8 cellular contexts compared by ENCODE assay signal in genomic region chr1:64505944-64506658, GRCh38. TPM values are rescaled to one million over a fixed set of nuclear protein-coding genes. Genes with fewer than 3 reads are reported as not detected.
DNase-seq lines count a peak whose midpoint lies in the region; ATAC-seq and TF ChIP-seq lines count a peak whose summit lies in the region.

No MANE protein-coding gene starts in this region.

- H2AFZ ChIP-seq in neuronal stem cell (ENCODE audit: low read length) = no peak overlapping the region

- no peak for TF ChIP-seq CTCF in epithelial cell of esophagus (IDR thresholded peaks at IDR 0.05; ENCODE audit: insufficient read depth, low read depth, low read length, missing control alignments)

- H2BK15ac ChIP-seq in neuronal stem cell (ENCODE audit: low read length) = no peak overlapping the region

- H3K9me3 ChIP-seq in neuronal stem cell (replicated peaks in 1 of 2; ENCODE audit: control insufficient read depth in 2 of 2, insufficient read depth in 1 of 2, low read depth in 1 of 2, low read length in 2 of 2) = no peaks in the 10 kb centered on the region

- H3K4ac ChIP-seq in neuronal stem cell (ENCODE audit: low read length) = no peak overlapping the region

- no peaks in the 10 kb centered on the region for H3K79me1 ChIP-seq in neuronal stem cell (ENCODE audit: low read depth, low read length)

- H4K8ac ChIP-seq in neuronal stem cell (ENCODE audit: low read depth, low read length) = no peak overlapping the region

- ATAC-seq in sciatic nerve = no peak

- DNase-seq in A172 (ENCODE audit: low spot score) (peak; percentile 64), NCI-H1092 treated with DMSO at 0.1 percent for 48 hours (lab: John Stamatoyannopoulos, UW) (peak; percentile 65), epithelial cell of esophagus (ENCODE audit: low read depth) (peak; percentile 80), neuronal stem cell (ENCODE audit: low spot score) (no peak), sciatic nerve (ENCODE audit: low spot score) (no peak), DMS114 treated with DMSO at 0.1 percent for 48 hours (lab: John Stamatoyannopoulos, UW; ENCODE audit: unreplicated experiment) (no peak), mesenteric fat pad (ENCODE audit: low spot score) (no peak)
- peak; percentile 26 for DNase-seq in activated CD4-positive, alpha-beta T cell treated with anti-CD3 and anti-CD28 coated beads for 48 hours

- intact Hi-C loops in sciatic nerve (cut with DNase I) = no loop called here

- H3K4me1 ChIP-seq in neuronal stem cell (ENCODE audit: control insufficient read depth in 2 of 2, insufficient read depth in 1 of 2, low read depth in 1 of 2, low read length in 2 of 2) = peaks cover 32 to 33% of the 10 kb centered on the region in 2 donors

- H2BK5ac ChIP-seq in neuronal stem cell (ENCODE audit: low read length) = no peak overlapping the region

- no peak overlapping the region for H2AK5ac ChIP-seq in neuronal stem cell (ENCODE audit: low read depth, low read length)

- peak overlapping the region; percentile 92 for H3K18ac ChIP-seq in neuronal stem cell (ENCODE audit: low read length)

- no CpG with 5 or more reads among the region's 15 CpGs for WGBS in neuronal stem cell (ENCODE audit: extremely low coverage in 2 of 2, insufficient read length in 2 of 2, insufficient replicate concordance in 1 of 2), 2 donors

- no peaks in the 10 kb centered on the region for H3K27me3 ChIP-seq in neuronal stem cell (ENCODE audit: control insufficient read depth in 3 of 3, insufficient read depth in 3 of 3, low read depth in 1 of 3, low read length in 3 of 3)

- peak overlapping the region; percentile 59 for H2BK12ac ChIP-seq in neuronal stem cell (ENCODE audit: low read length)

- no peak overlapping the region for H3K9ac ChIP-seq in neuronal stem cell (ENCODE audit: low read depth, low read length, poor library complexity)

- peak overlapping the region; percentile 63 for H3K27ac ChIP-seq in neuronal stem cell (replicated peaks; ENCODE audit: low read length)

- peak overlapping the region; percentile 48 for H3K4me2 ChIP-seq in neuronal stem cell (ENCODE audit: insufficient read depth, low read length, poor library complexity, severe bottlenecking)

- no peak overlapping the region for H2BK120ac ChIP-seq in neuronal stem cell (ENCODE audit: low read depth, low read length)

- no peak overlapping the region for H3K4me3 ChIP-seq in epithelial cell of esophagus (ENCODE audit: low read length)
- no peak overlapping the region for H3K4me3 ChIP-seq in neuronal stem cell (ENCODE audit: low read length in 2 of 2)

- no peak overlapping the region for H3K23ac ChIP-seq in neuronal stem cell (ENCODE audit: low read depth, low read length, poor library complexity)

- H4K91ac ChIP-seq in neuronal stem cell (ENCODE audit: low read depth, low read length, poor library complexity) = peak overlapping the region; percentile 65

- H3K36me3 ChIP-seq in neuronal stem cell (replicated peaks in 1 of 2; ENCODE audit: control insufficient read depth in 2 of 2, insufficient read depth in 2 of 2, low read length in 2 of 2) = peaks cover 0 to 18% of the 10 kb centered on the region in 2 donors

- H3K14ac ChIP-seq in neuronal stem cell (ENCODE audit: low read length) = peak overlapping the region; percentile 59

RNA-seq across cellular contexts. Expression of gene CACHD1, which starts 36.2 kb away (rescaled TPM):
- 4.2 and 4.5 TPM in 2 replicates for total RNA-seq in A172 (2014; rRNA removed; shearing (Covaris generic))
- polyA plus RNA-seq in neuronal stem cell (2013, experiment 1 of 2) = 11.5 TPM
- 11.4 TPM for polyA plus RNA-seq in neuronal stem cell (2013, experiment 2 of 2)
- total RNA-seq in sciatic nerve = 16.7 TPM
- 14.4 TPM for total RNA-seq in mesenteric fat pad

Comparison
In these comparisons a context has a peak if more than half of its experiments do, and no peak if none do; other contexts are left out.
1. DNase-seq: peak in A172 (single experiment), NCI-H1092 treated with DMSO at 0.1 percent for 48 hours (single experiment), activated CD4-positive, alpha-beta T cell treated with anti-CD3 and anti-CD28 coated beads for 48 hours (single experiment) and epithelial cell of esophagus (single experiment); none in neuronal stem cell (single experiment), sciatic nerve (single experiment), DMS114 treated with DMSO at 0.1 percent for 48 hours (single experiment) and mesenteric fat pad (single experiment).